Comparison of ENCODE assay signal across 16 cellular contexts in genomic region chr3:105402287-105402801, GRCh38. TPM values are rescaled to one million over a fixed set of nuclear protein-coding genes. Genes with fewer than 3 reads are reported as not detected.
DNase-seq lines count a peak whose midpoint lies in the region; ATAC-seq and TF ChIP-seq lines count a peak whose summit lies in the region.
"Had no signal": no experiment of that assay in that cellular context is flagged by ENCODE, and none has a peak within 500 bp of the region (broad histone marks: within the 10 kb centered on the region; RNA-seq: fewer than 3 reads in every experiment).

No MANE protein-coding gene starts in this region.

- H3K4me3 ChIP-seq in AG04450 (ENCODE audit: low read depth, low read length), result no peak overlapping the region
- no peak overlapping the region for H3K4me3 ChIP-seq in HUES48 (ENCODE audit: low read depth, low read length)
- H3K4me3 ChIP-seq: vagina had no signal

- POLR2A ChIA-PET in AG04450 (lab: Yijun Ruan, JAX), result interaction anchor here (0.6 kb wide), 2 partner anchors 17 to 1796 kb away, joined by 3 to 7 read pairs; no protein-coding TSS in a partner anchor

- H3K4me1 ChIP-seq in HUES48 (ENCODE audit: control insufficient read depth, insufficient read depth, low read length), result peaks cover 5% of the 10 kb centered on the region; the same call in 1 of the 2 replicates
- H3K4me1 ChIP-seq: BE2C, vagina had no signal

- H3K27me3 ChIP-seq in AG04450 (ENCODE audit: control insufficient read depth, insufficient read depth, low read length) (no peaks in the 10 kb centered on the region), HUES48 (ENCODE audit: control insufficient read depth, insufficient read depth, low read length) (no peaks in the 10 kb centered on the region)
- H3K27me3 ChIP-seq: BE2C, neutrophil, vagina had no signal

- TF ChIP-seq CTCF in AG04450 (IDR thresholded peaks at IDR 0.05; ENCODE audit: low read depth, low read length), result no peak

- H3K9me3 ChIP-seq in AG04450 (ENCODE audit: control insufficient read depth, insufficient read depth, low read length), result peaks cover 2% of the 10 kb centered on the region; the same call in 1 of the 2 replicates
- H3K9me3 ChIP-seq in HUES48 (ENCODE audit: control insufficient read depth, insufficient read depth, low read length), result no peaks in the 10 kb centered on the region
- H3K9me3 ChIP-seq: neutrophil, SK-N-SH, vagina had no signal

- H3K27ac ChIP-seq in AG04450 (ENCODE audit: low read depth, low read length), result peak overlapping the region; percentile 32
- peak overlapping the region; percentile 60 for H3K27ac ChIP-seq in HUES48 (ENCODE audit: low read depth, low read length)
- H3K27ac ChIP-seq: neutrophil, vagina had no signal

- DNase-seq in AG04450 (ENCODE audit: low read depth, low spot score) (no peak), astrocyte of the hippocampus (ENCODE audit: low read depth, low spot score) (peak; percentile 93), kidney glomerular epithelial cell (lab: John Stamatoyannopoulos, UW) (peak; percentile 73), activated T-cell treated with anti-CD3 and anti-CD28 coated beads for 4 hours (no peak), ureter (ENCODE audit: low spot score) (no peak), NCI-H2171 treated with DMSO at 0.1 percent for 48 hours (lab: John Stamatoyannopoulos, UW) (no peak)
- DNase-seq: activated CD4-positive, CD25-positive, alpha-beta regulatory T cell; BE2C; left ventricle myocardium superior; NCI-H1417 treated with DMSO at 0.1 percent for 48 hours; SK-N-SH; stimulated activated CD4-positive, alpha-beta T cell treated with anti-CD3 and anti-CD28 coated beads, Interleukin-15, amount 100 ng/mL, for 24 hours had no signal

- no peak for ATAC-seq in GM21390 (IDR thresholded peaks at IDR 0.05; ENCODE audit: unreplicated experiment)
- ATAC-seq: left ventricle myocardium superior had no signal

- H3K9ac ChIP-seq in HUES48 (ENCODE audit: low read depth, low read length), result no peak overlapping the region
- H3K9ac ChIP-seq: SK-N-SH had no signal

- CTCF ChIA-PET in AG04450 (lab: Charles Lee), result interaction anchor here (0.5 kb wide), 1 partner anchor 1277 kb away, joined by 4 read pairs; no protein-coding TSS in a partner anchor

- H3K36me3 ChIP-seq in HUES48 (ENCODE audit: control insufficient read depth, insufficient read depth, low read length), result no peaks in the 10 kb centered on the region
- H3K36me3 ChIP-seq: neutrophil, vagina had no signal

RNA-seq across cellular contexts. Expression of gene ALCAM, which starts 35.6 kb away (rescaled TPM):
- polyA plus RNA-seq in AG04450 (2011; rRNA removed), result 198 and 275 TPM in 2 replicates
- polyA minus RNA-seq in AG04450 (2011; rRNA and poly(A)+ RNA removed), result 109 and 223 TPM in 2 replicates
- total RNA-seq in ureter, result 67.6 TPM

Comparison
In these comparisons a context has a peak if more than half of its experiments do, and no peak if none do; other contexts are left out.
1. DNase-seq: peak in astrocyte of the hippocampus (single experiment) and kidney glomerular epithelial cell (single experiment); none in AG04450 (single experiment), activated T-cell treated with anti-CD3 and anti-CD28 coated beads for 4 hours (single experiment), ureter (single experiment) and NCI-H2171 treated with DMSO at 0.1 percent for 48 hours (single experiment).